1 cellular context compared by ENCODE assay signal in the genomic region with DNA sequence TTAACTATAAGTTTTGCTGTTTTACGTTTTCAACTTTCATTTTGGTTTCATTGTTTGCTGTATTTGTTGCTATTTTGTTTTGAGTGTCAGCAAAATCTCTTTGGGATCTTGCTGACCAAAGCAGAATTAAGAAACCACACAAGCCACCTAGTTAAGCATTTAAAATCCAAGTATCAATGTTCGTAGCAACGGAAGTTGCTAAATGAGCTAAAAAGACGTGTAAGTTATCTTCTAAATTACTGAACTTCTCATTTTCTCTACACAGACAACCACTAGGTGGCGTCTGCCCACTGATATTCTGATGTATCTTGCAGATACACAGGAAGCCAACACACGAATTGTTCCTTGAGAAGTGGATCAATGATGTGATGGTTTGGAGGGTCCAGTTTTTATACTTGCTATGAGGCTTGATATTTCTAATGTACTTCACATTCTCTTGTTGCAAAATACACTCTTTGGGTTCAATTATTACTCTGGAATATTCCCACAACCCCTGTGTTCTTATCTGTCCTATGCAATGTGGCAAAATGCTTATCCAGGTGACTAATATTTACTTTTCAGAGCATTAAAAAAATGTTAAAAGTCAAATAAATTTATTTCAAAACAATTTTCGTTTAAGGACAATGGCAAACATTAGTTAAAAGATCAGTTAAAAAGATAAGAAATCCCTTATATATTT.
TF ChIP-seq lines count a peak whose summit lies in the region.

No MANE protein-coding gene starts in this region.

TF ChIP-seq in GM12878, 131 proteins besides CTCF, POLR2A, EP300 and RAD21:
- TF ChIP-seq, protein P1, sequence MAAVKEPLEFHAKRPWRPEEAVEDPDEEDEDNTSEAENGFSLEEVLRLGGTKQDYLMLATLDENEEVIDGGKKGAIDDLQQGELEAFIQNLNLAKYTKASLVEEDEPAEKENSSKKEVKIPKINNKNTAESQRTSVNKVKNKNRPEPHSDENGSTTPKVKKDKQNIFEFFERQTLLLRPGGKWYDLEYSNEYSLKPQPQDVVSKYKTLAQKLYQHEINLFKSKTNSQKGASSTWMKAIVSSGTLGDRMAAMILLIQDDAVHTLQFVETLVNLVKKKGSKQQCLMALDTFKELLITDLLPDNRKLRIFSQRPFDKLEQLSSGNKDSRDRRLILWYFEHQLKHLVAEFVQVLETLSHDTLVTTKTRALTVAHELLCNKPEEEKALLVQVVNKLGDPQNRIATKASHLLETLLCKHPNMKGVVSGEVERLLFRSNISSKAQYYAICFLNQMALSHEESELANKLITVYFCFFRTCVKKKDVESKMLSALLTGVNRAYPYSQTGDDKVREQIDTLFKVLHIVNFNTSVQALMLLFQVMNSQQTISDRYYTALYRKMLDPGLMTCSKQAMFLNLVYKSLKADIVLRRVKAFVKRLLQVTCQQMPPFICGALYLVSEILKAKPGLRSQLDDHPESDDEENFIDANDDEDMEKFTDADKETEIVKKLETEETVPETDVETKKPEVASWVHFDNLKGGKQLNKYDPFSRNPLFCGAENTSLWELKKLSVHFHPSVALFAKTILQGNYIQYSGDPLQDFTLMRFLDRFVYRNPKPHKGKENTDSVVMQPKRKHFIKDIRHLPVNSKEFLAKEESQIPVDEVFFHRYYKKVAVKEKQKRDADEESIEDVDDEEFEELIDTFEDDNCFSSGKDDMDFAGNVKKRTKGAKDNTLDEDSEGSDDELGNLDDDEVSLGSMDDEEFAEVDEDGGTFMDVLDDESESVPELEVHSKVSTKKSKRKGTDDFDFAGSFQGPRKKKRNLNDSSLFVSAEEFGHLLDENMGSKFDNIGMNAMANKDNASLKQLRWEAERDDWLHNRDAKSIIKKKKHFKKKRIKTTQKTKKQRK (IDR thresholded peaks at IDR 0.05; ENCODE audit: low read depth, low read length): no peak
- TF ChIP-seq SMC3 (IDR thresholded peaks at IDR 0.05; ENCODE audit: borderline replicate concordance, low read length) (peak; percentile 84), ZBTB11 (CRISPR knock-in tag; IDR thresholded peaks at IDR 0.05) (no peak)
